ENCODE assay signal across 1 cellular context in the genomic region with DNA sequence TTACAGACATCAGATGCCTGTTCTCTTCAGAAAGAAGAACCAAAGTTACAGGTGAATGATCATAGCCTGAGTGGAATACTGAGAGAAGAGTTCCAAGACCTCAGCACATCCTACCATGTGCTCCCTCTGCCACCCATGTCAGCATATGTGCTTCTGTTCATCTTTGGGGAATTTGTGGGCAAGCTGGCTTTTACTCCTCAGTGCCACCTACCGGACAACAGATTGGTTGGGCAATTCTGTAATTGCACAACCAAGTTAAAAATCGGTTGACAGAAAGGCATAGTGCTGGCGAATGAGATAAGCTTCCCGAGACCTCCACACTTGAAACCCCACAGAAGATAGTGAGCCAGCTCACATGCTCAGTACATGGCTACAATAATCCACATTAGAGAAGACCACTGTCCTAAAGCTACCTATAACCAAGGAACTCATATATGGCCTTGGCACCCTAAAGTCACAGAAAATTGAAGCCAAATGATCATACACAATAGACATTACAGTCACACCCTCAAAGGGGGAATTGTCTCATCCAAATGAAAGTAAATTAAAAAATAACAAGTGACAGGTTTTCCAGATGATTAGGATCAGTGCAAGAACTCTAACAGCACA.
TF ChIP-seq lines count a peak whose summit lies in the region.

No MANE protein-coding gene starts in this region.

TF ChIP-seq in WTC11, 78 proteins besides CTCF, POLR2A, EP300 and RAD21:
- TF ChIP-seq, protein P1, sequence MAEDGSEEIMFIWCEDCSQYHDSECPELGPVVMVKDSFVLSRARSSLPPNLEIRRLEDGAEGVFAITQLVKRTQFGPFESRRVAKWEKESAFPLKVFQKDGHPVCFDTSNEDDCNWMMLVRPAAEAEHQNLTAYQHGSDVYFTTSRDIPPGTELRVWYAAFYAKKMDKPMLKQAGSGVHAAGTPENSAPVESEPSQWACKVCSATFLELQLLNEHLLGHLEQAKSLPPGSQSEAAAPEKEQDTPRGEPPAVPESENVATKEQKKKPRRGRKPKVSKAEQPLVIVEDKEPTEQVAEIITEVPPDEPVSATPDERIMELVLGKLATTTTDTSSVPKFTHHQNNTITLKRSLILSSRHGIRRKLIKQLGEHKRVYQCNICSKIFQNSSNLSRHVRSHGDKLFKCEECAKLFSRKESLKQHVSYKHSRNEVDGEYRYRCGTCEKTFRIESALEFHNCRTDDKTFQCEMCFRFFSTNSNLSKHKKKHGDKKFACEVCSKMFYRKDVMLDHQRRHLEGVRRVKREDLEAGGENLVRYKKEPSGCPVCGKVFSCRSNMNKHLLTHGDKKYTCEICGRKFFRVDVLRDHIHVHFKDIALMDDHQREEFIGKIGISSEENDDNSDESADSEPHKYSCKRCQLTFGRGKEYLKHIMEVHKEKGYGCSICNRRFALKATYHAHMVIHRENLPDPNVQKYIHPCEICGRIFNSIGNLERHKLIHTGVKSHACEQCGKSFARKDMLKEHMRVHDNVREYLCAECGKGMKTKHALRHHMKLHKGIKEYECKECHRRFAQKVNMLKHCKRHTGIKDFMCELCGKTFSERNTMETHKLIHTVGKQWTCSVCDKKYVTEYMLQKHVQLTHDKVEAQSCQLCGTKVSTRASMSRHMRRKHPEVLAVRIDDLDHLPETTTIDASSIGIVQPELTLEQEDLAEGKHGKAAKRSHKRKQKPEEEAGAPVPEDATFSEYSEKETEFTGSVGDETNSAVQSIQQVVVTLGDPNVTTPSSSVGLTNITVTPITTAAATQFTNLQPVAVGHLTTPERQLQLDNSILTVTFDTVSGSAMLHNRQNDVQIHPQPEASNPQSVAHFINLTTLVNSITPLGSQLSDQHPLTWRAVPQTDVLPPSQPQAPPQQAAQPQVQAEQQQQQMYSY (CRISPR knock-in tag; IDR thresholded peaks at IDR 0.05): no peak
- TF ChIP-seq OVOL2 (CRISPR knock-in tag; IDR thresholded peaks at IDR 0.05; ENCODE audit: borderline replicate concordance): no peak
- no peak for TF ChIP-seq CBFB (CRISPR knock-in tag; IDR thresholded peaks at IDR 0.05; ENCODE audit: low read depth)
- TF ChIP-seq PRRX2 (CRISPR knock-in tag; IDR thresholded peaks at IDR 0.05): no peak
- no peak for TF ChIP-seq ZNF232 (CRISPR knock-in tag; IDR thresholded peaks at IDR 0.05)
- no peak for TF ChIP-seq RORB (CRISPR knock-in tag; IDR thresholded peaks at IDR 0.05)
- no peak for TF ChIP-seq NR3C1 (CRISPR knock-in tag; conservative IDR thresholded peaks at IDR 0.05; ENCODE audit: low read depth)
- TF ChIP-seq ELF4 (CRISPR knock-in tag; IDR thresholded peaks at IDR 0.05; ENCODE audit: low read depth): no peak
- TF ChIP-seq NR1H2 (CRISPR knock-in tag; IDR thresholded peaks at IDR 0.05): no peak
- no peak for TF ChIP-seq ZBTB21 (CRISPR knock-in tag; IDR thresholded peaks at IDR 0.05; ENCODE audit: borderline replicate concordance)
- TF ChIP-seq, protein P2, sequence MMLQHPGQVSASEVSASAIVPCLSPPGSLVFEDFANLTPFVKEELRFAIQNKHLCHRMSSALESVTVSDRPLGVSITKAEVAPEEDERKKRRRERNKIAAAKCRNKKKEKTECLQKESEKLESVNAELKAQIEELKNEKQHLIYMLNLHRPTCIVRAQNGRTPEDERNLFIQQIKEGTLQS (CRISPR knock-in tag; conservative IDR thresholded peaks at IDR 0.05): no peak
- no peak for TF ChIP-seq SOX15 (CRISPR knock-in tag; IDR thresholded peaks at IDR 0.05)
- TF ChIP-seq KAT7 (CRISPR knock-in tag; IDR thresholded peaks at IDR 0.05; ENCODE audit: borderline replicate concordance): no peak
- TF ChIP-seq, protein P3, sequence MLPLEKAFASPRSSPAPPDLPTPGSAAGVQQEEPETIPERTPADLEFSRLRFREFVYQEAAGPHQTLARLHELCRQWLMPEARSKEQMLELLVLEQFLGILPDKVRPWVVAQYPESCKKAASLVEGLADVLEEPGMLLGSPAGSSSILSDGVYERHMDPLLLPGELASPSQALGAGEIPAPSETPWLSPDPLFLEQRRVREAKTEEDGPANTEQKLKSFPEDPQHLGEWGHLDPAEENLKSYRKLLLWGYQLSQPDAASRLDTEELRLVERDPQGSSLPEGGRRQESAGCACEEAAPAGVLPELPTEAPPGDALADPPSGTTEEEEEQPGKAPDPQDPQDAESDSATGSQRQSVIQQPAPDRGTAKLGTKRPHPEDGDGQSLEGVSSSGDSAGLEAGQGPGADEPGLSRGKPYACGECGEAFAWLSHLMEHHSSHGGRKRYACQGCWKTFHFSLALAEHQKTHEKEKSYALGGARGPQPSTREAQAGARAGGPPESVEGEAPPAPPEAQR (CRISPR knock-in tag; IDR thresholded peaks at IDR 0.05): no peak
- TF ChIP-seq ZNF317 (CRISPR knock-in tag; IDR thresholded peaks at IDR 0.05; ENCODE audit: borderline replicate concordance, low read depth): no peak
